35 cellular contexts compared by ENCODE assay signal in the genomic region with DNA sequence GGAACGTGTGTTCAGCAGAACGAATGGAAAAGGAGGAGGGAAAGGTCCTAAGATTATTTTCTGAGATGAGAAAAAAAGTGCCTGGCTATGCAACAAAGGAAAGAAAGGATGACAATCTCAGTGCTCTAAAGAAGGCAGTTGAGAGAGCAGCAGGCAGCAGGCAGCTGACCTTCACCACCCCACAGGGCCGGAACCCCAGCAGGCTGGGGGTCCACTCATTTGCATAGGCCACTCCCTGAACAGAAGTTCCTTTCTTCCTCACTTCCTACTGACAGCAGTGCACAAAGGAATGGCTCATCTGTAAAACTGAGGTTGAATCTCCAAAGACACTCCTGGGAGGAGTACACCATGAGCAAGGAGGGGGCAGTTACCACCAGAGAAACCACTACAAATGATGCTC. TPM values are rescaled to one million over a fixed set of nuclear protein-coding genes. Genes with fewer than 3 reads are reported as not detected.
"Had no signal": no experiment of that assay in that cellular context is flagged by ENCODE, and none has a peak within 500 bp of the region (broad histone marks: within the 10 kb centered on the region; RNA-seq: fewer than 3 reads in every experiment).

No MANE protein-coding gene starts in this region.

- H3K36me3 Mint-ChIP-seq: activated naive CD4-positive, alpha-beta T cell treated with anti-CD3 and anti-CD28 coated beads, Interleukin-2, amount 50 U/mL, for 24 hours; activated naive CD8-positive, alpha-beta T cell treated with anti-CD3 and anti-CD28 coated beads, Interleukin-2, amount 10 ng/mL, durations not matched to agents 7 days and 5 days had no signal

- H3K27me3 ChIP-seq: ascending aorta, cardiac muscle cell had no signal

- H3K36me3 ChIP-seq: ascending aorta, cardiac muscle cell had no signal

- DNase-seq: activated CD4-positive, alpha-beta T cell treated with anti-CD3 and anti-CD28 coated beads for 1 hour; activated CD4-positive, alpha-beta T cell treated with anti-CD3 and anti-CD28 coated beads for 48 hours; activated CD4-positive, CD25-positive, alpha-beta regulatory T cell; activated CD8-positive, alpha-beta T cell treated with anti-CD3 and anti-CD28 coated beads for 36 hours; activated effector memory CD4-positive, alpha-beta T cell treated with anti-CD3 and anti-CD28 coated beads, Interleukin-2, amount 50 U/mL, for 16 hours; activated naive CD4-positive, alpha-beta T cell treated with Interleukin-2 at 50 U/mL for 16 hours; activated naive CD8-positive, alpha-beta T cell treated with anti-CD3 and anti-CD28 coated beads, Interleukin-2, amount 10 ng/mL, durations not matched to agents 7 days and 5 days; activated T-cell treated with anti-CD3 and anti-CD28 coated beads, Interleukin-2, amount 50 U/mL, for 1 hour; activated T-cell treated with anti-CD3 and anti-CD28 coated beads, Interleukin-2, amount 50 U/mL, for 72 hours; amygdala; Karpas-422; NCI-H1105; NCI-H1417 treated with DMSO at 0.1 percent for 48 hours; NCI-H1694; NCI-H1930; NCI-H2081 treated with DMSO at 0.1 percent for 48 hours; NCI-H226; NCI-H446 treated with DMSO at 0.1 percent for 48 hours; NCI-H524 treated with DMSO at 0.1 percent for 48 hours; PC-9; SW 1271; T-helper 1 cell; T-helper 2 cell; T-helper 9 cell had no signal

- H3K4me1 Mint-ChIP-seq: activated naive CD4-positive, alpha-beta T cell treated with anti-CD3 and anti-CD28 coated beads, Interleukin-2, amount 50 U/mL, for 24 hours; activated naive CD8-positive, alpha-beta T cell treated with anti-CD3 and anti-CD28 coated beads, Interleukin-2, amount 10 ng/mL, durations not matched to agents 7 days and 5 days; activated T-helper 17 cell treated with anti-CD3 and anti-CD28 coated beads, Interleukin-2, amount 50 U/mL, for 72 hours; central memory CD8-positive, alpha-beta T cell had no signal

- H3K4me3 ChIP-seq: ascending aorta, cardiac muscle cell, PC-9 had no signal

- H3K9me3 ChIP-seq: ascending aorta had no signal

- H3K4me2 ChIP-seq: PC-9 had no signal

- H3K27ac ChIP-seq: ascending aorta, cardiac muscle cell, PC-9, RWPE1, VCaP had no signal

- H3K9me3 Mint-ChIP-seq: activated CD8-positive, alpha-beta T cell treated with anti-CD3 and anti-CD28 coated beads for 36 hours; activated naive CD4-positive, alpha-beta T cell treated with anti-CD3 and anti-CD28 coated beads, Interleukin-2, amount 50 U/mL, for 24 hours; activated naive CD8-positive, alpha-beta T cell treated with anti-CD3 and anti-CD28 coated beads, Interleukin-2, amount 10 ng/mL, durations not matched to agents 7 days and 5 days; activated T-helper 17 cell treated with anti-CD3 and anti-CD28 coated beads, Interleukin-2, amount 50 U/mL, for 72 hours; central memory CD8-positive, alpha-beta T cell had no signal

- H3K27ac Mint-ChIP-seq: activated CD8-positive, alpha-beta T cell treated with anti-CD3 and anti-CD28 coated beads for 36 hours; activated naive CD4-positive, alpha-beta T cell treated with anti-CD3 and anti-CD28 coated beads, Interleukin-2, amount 50 U/mL, for 24 hours; activated naive CD8-positive, alpha-beta T cell treated with anti-CD3 and anti-CD28 coated beads, Interleukin-2, amount 10 ng/mL, durations not matched to agents 7 days and 5 days; activated T-cell treated with anti-CD3 and anti-CD28 coated beads, Interleukin-2, amount 50 U/mL, for 72 hours; activated T-helper 17 cell treated with anti-CD3 and anti-CD28 coated beads, Interleukin-2, amount 50 U/mL, for 72 hours had no signal

- H2AFZ ChIP-seq: PC-9 had no signal

- H3K4me3 Mint-ChIP-seq: activated CD8-positive, alpha-beta T cell treated with anti-CD3 and anti-CD28 coated beads for 36 hours; activated naive CD4-positive, alpha-beta T cell treated with anti-CD3 and anti-CD28 coated beads, Interleukin-2, amount 50 U/mL, for 24 hours; activated naive CD8-positive, alpha-beta T cell treated with anti-CD3 and anti-CD28 coated beads, Interleukin-2, amount 10 ng/mL, durations not matched to agents 7 days and 5 days; activated T-cell treated with anti-CD3 and anti-CD28 coated beads, Interleukin-2, amount 50 U/mL, for 72 hours; activated T-helper 17 cell treated with anti-CD3 and anti-CD28 coated beads, Interleukin-2, amount 50 U/mL, for 72 hours; central memory CD8-positive, alpha-beta T cell had no signal

RNA-seq across cellular contexts. Expression of a gene that starts 41.4 kb away (rescaled TPM):
- total RNA-seq: activated CD8-positive, alpha-beta memory T cell treated with anti-CD3 and anti-CD28 coated beads for 36 hours; activated CD8-positive, alpha-beta T cell treated with anti-CD3 and anti-CD28 coated beads for 36 hours; activated naive CD8-positive, alpha-beta T cell treated with anti-CD3 and anti-CD28 coated beads, Interleukin-2, amount 10 ng/mL, durations not matched to agents 7 days and 5 days; activated T-cell treated with anti-CD3 and anti-CD28 coated beads, Interleukin-2, amount 50 U/mL, for 72 hours; activated T-helper 17 cell treated with anti-CD3 and anti-CD28 coated beads, Interleukin-2, amount 50 U/mL, for 72 hours; ascending aorta; chondrocyte; MCF 10A; PC-9; Right ventricle myocardium inferior had no signal
- polyA plus RNA-seq: cardiac muscle cell had no signal
